Comparison of ENCODE assay signal across 18 cellular contexts in the genomic region with DNA sequence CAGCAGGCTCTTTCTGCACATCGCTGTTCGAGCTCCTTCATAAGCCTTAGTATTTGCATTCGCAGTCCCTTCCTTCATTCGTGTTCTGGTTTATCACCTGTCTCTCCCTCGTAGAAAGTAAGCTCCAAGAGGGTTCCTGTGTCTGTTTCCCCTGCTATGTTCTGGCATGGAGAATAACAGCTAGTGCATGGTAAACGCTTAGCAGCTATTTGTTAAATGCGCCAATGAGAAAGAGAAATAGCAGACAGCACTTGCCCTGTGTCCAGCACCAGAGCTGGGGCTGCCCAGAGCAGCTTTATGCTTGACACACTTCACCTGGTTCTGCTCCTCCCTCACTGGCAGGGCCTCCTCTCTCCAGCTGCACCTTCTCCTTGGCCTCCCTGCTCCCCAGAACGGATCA. TPM values are rescaled to one million over a fixed set of nuclear protein-coding genes. Genes with fewer than 3 reads are reported as not detected.
DNase-seq lines count a peak whose midpoint lies in the region; ATAC-seq lines count a peak whose summit lies in the region.
"Had no signal": no experiment of that assay in that cellular context is flagged by ENCODE, and none has a peak within 500 bp of the region (broad histone marks: within the 10 kb centered on the region; RNA-seq: fewer than 3 reads in every experiment).

No MANE protein-coding gene starts in this region.

- POLR2A ChIA-PET in T-cell (lab: Charles Lee) = interaction anchor here in 1 of 2 donors (0.7 kb wide), 1 partner anchor 136 kb away, joined by 3 read pairs; a partner anchor contains a TSS

- no peaks in the 10 kb centered on the region for H3K9me3 Mint-ChIP-seq in activated naive CD4-positive, alpha-beta T cell treated with anti-CD3 and anti-CD28 coated beads, Interleukin-2, amount 10 ng/mL, durations not matched to agents 7 days and 5 days
- H3K9me3 Mint-ChIP-seq in T-cell = no peaks in the 10 kb centered on the region
- no peaks in the 10 kb centered on the region for H3K9me3 Mint-ChIP-seq in effector memory CD8-positive, alpha-beta T cell
- no peaks in the 10 kb centered on the region for H3K9me3 Mint-ChIP-seq in stimulated activated effector memory CD8-positive, alpha-beta T cell treated with anti-CD3 and anti-CD28 coated beads, Interleukin-12 subunit alpha, Interleukin-12 subunit beta, amount 100 ng/mL, for 72 hours
- no peaks in the 10 kb centered on the region for H3K9me3 Mint-ChIP-seq in activated CD8-positive, alpha-beta memory T cell treated with anti-CD3 and anti-CD28 coated beads, Interleukin-2, amount 10 ng/mL, durations not matched to agents 7 days and 5 days (ENCODE audit: low read depth)
- H3K9me3 Mint-ChIP-seq: stimulated activated naive B cell treated with anti-CD40 and anti-IgM and Interleukin-4, amounts not matched to agents 10 μg/mL and 1 μg/mL and 100 μg/mL, for 72 hours; T-helper 1 cell treated with Interleukin-12 subunit alpha and Interleukin-12 subunit beta and Interleukin-4 antibody, amounts not matched to agents 30 μg/mL and 1 μg/mL, for 36 hours had no signal

- CTCF ChIA-PET in activated naive CD4-positive, alpha-beta T cell treated with anti-CD3 and anti-CD28 coated beads, Interleukin-2, amount 10 ng/mL, durations not matched to agents 7 days and 5 days (lab: Charles Lee) = interaction anchor here (1.3 to 2.3 kb wide), 2 partner anchors 31 to 39 kb away, joined by 3 to 9 read pairs; a partner anchor contains a TSS
- CTCF ChIA-PET in T-cell (lab: Charles Lee) = no interaction called here
- CTCF ChIA-PET in activated CD8-positive, alpha-beta memory T cell treated with anti-CD3 and anti-CD28 coated beads, Interleukin-2, amount 10 ng/mL, durations not matched to agents 7 days and 5 days (lab: Charles Lee) = interaction anchor here (1.1 to 3.9 kb wide), 3 partner anchors 8 to 30 kb away, joined by 3 to 19 read pairs (median 6); a partner anchor contains a TSS

- no peak overlapping the region for H3K4me3 Mint-ChIP-seq in activated naive CD4-positive, alpha-beta T cell treated with anti-CD3 and anti-CD28 coated beads, Interleukin-2, amount 10 ng/mL, durations not matched to agents 7 days and 5 days
- no peak overlapping the region for H3K4me3 Mint-ChIP-seq in T-cell
- no peak overlapping the region for H3K4me3 Mint-ChIP-seq in effector memory CD8-positive, alpha-beta T cell
- no peak overlapping the region for H3K4me3 Mint-ChIP-seq in stimulated activated effector memory CD8-positive, alpha-beta T cell treated with anti-CD3 and anti-CD28 coated beads, Interleukin-12 subunit alpha, Interleukin-12 subunit beta, amount 100 ng/mL, for 72 hours
- H3K4me3 Mint-ChIP-seq in activated CD8-positive, alpha-beta memory T cell treated with anti-CD3 and anti-CD28 coated beads, Interleukin-2, amount 10 ng/mL, durations not matched to agents 7 days and 5 days = no peak overlapping the region
- H3K4me3 Mint-ChIP-seq: stimulated activated naive B cell treated with anti-CD40 and anti-IgM and Interleukin-4, amounts not matched to agents 10 μg/mL and 1 μg/mL and 100 μg/mL, for 72 hours; T-helper 1 cell treated with Interleukin-12 subunit alpha and Interleukin-12 subunit beta and Interleukin-4 antibody, amounts not matched to agents 30 μg/mL and 1 μg/mL, for 36 hours had no signal

- H3K36me3 Mint-ChIP-seq in activated naive CD4-positive, alpha-beta T cell treated with anti-CD3 and anti-CD28 coated beads, Interleukin-2, amount 10 ng/mL, durations not matched to agents 7 days and 5 days = peaks cover 2% of the 10 kb centered on the region
- H3K36me3 Mint-ChIP-seq in T-cell = no peaks in the 10 kb centered on the region
- peaks cover 7% of the 10 kb centered on the region for H3K36me3 Mint-ChIP-seq in effector memory CD8-positive, alpha-beta T cell (ENCODE audit: insufficient read depth)
- peaks cover 7% of the 10 kb centered on the region for H3K36me3 Mint-ChIP-seq in stimulated activated effector memory CD8-positive, alpha-beta T cell treated with anti-CD3 and anti-CD28 coated beads, Interleukin-12 subunit alpha, Interleukin-12 subunit beta, amount 100 ng/mL, for 72 hours
- H3K36me3 Mint-ChIP-seq in activated CD8-positive, alpha-beta memory T cell treated with anti-CD3 and anti-CD28 coated beads, Interleukin-2, amount 10 ng/mL, durations not matched to agents 7 days and 5 days = peaks cover 2% of the 10 kb centered on the region
- H3K36me3 Mint-ChIP-seq: stimulated activated naive B cell treated with anti-CD40 and anti-IgM and Interleukin-4, amounts not matched to agents 10 μg/mL and 1 μg/mL and 100 μg/mL, for 72 hours had no signal

- peaks cover 53% of the 10 kb centered on the region for H3K4me1 Mint-ChIP-seq in activated naive CD4-positive, alpha-beta T cell treated with anti-CD3 and anti-CD28 coated beads, Interleukin-2, amount 10 ng/mL, durations not matched to agents 7 days and 5 days
- peaks cover 42 to 46% (median 45%) of the 10 kb centered on the region in 3 donors for H3K4me1 Mint-ChIP-seq in T-cell
- H3K4me1 Mint-ChIP-seq in effector memory CD8-positive, alpha-beta T cell (ENCODE audit: low read depth in 2 of 2) = peaks cover 23 to 27% of the 10 kb centered on the region in 2 donors
- peaks cover 45% of the 10 kb centered on the region for H3K4me1 Mint-ChIP-seq in stimulated activated effector memory CD8-positive, alpha-beta T cell treated with anti-CD3 and anti-CD28 coated beads, Interleukin-12 subunit alpha, Interleukin-12 subunit beta, amount 100 ng/mL, for 72 hours
- peaks cover 38% of the 10 kb centered on the region for H3K4me1 Mint-ChIP-seq in activated CD8-positive, alpha-beta memory T cell treated with anti-CD3 and anti-CD28 coated beads, Interleukin-2, amount 10 ng/mL, durations not matched to agents 7 days and 5 days

- peaks cover 17% of the 10 kb centered on the region for H3K27me3 Mint-ChIP-seq in activated naive CD4-positive, alpha-beta T cell treated with anti-CD3 and anti-CD28 coated beads, Interleukin-2, amount 10 ng/mL, durations not matched to agents 7 days and 5 days
- H3K27me3 Mint-ChIP-seq in T-cell = no peaks in the 10 kb centered on the region
- no peaks in the 10 kb centered on the region for H3K27me3 Mint-ChIP-seq in effector memory CD8-positive, alpha-beta T cell
- H3K27me3 Mint-ChIP-seq in activated CD8-positive, alpha-beta memory T cell treated with anti-CD3 and anti-CD28 coated beads, Interleukin-2, amount 10 ng/mL, durations not matched to agents 7 days and 5 days = no peaks in the 10 kb centered on the region
- H3K27me3 Mint-ChIP-seq: stimulated activated naive B cell treated with anti-CD40 and anti-IgM and Interleukin-4, amounts not matched to agents 10 μg/mL and 1 μg/mL and 100 μg/mL, for 72 hours had no signal

- peak overlapping the region; percentile 72 for H3K27ac Mint-ChIP-seq in activated naive CD4-positive, alpha-beta T cell treated with anti-CD3 and anti-CD28 coated beads, Interleukin-2, amount 10 ng/mL, durations not matched to agents 7 days and 5 days
- H3K27ac Mint-ChIP-seq in T-cell = peak overlapping the region; percentile 93 to 99
- peak overlapping the region; percentile 31 to 96 for H3K27ac Mint-ChIP-seq in effector memory CD8-positive, alpha-beta T cell
- H3K27ac Mint-ChIP-seq in stimulated activated effector memory CD8-positive, alpha-beta T cell treated with anti-CD3 and anti-CD28 coated beads, Interleukin-12 subunit alpha, Interleukin-12 subunit beta, amount 100 ng/mL, for 72 hours = peak overlapping the region; percentile 99
- H3K27ac Mint-ChIP-seq in activated CD8-positive, alpha-beta memory T cell treated with anti-CD3 and anti-CD28 coated beads, Interleukin-2, amount 10 ng/mL, durations not matched to agents 7 days and 5 days = no peak overlapping the region

- ATAC-seq in T-cell (replicated peaks in 1 of 4) = no peak
- ATAC-seq in effector memory CD8-positive, alpha-beta T cell (replicated peaks) = no peak
- no peak for ATAC-seq in stimulated activated effector memory CD8-positive, alpha-beta T cell treated with anti-CD3 and anti-CD28 coated beads, Interleukin-12 subunit alpha, Interleukin-12 subunit beta, amount 100 ng/mL, for 72 hours
- no peak for ATAC-seq in activated CD8-positive, alpha-beta memory T cell treated with anti-CD3 and anti-CD28 coated beads, Interleukin-2, amount 10 ng/mL, durations not matched to agents 7 days and 5 days
- ATAC-seq: stimulated activated naive B cell treated with anti-CD40 and anti-IgM and Interleukin-4, amounts not matched to agents 10 μg/mL and 1 μg/mL and 100 μg/mL, for 72 hours had no signal

- no peak for DNase-seq in activated naive CD4-positive, alpha-beta T cell treated with anti-CD3 and anti-CD28 coated beads, Interleukin-2, amount 10 ng/mL, durations not matched to agents 7 days and 5 days
- DNase-seq in activated naive CD4-positive, alpha-beta T cell (lab: John Stamatoyannopoulos, UW) = no peak
- DNase-seq in T-cell (no peak), NCI-H774 (lab: John Stamatoyannopoulos, UW) (no peak), mucosa of gallbladder (ENCODE audit: low spot score) (no peak)
- DNase-seq in effector memory CD8-positive, alpha-beta T cell = no peak
- DNase-seq in stimulated activated effector memory CD8-positive, alpha-beta T cell treated with anti-CD3 and anti-CD28 coated beads, Interleukin-12 subunit alpha, Interleukin-12 subunit beta, amount 100 ng/mL, for 72 hours (ENCODE audit: low spot score in 2 of 2) = no peak
- DNase-seq in activated CD8-positive, alpha-beta memory T cell treated with anti-CD3 and anti-CD28 coated beads, Interleukin-2, amount 10 ng/mL, durations not matched to agents 7 days and 5 days = no peak
- DNase-seq: activated CD8-positive, alpha-beta memory T cell treated with anti-CD3 and anti-CD28 coated beads, Interleukin-2, amount 50 U/mL, for 4 hours; activated effector memory CD4-positive, alpha-beta T cell treated with anti-CD3 and anti-CD28 coated beads, Interleukin-2, amount 50 U/mL, for 16 hours; cortex of kidney; EL; H7; NCI-H187; Peyer's patch; stimulated activated naive B cell treated with anti-CD40 and anti-IgM and Interleukin-4, amounts not matched to agents 10 μg/mL and 1 μg/mL and 100 μg/mL, for 72 hours; uterus had no signal

RNA-seq across cellular contexts. Expression of a gene that starts 5.5 kb away (rescaled TPM):
- total RNA-seq in T-cell (10 to 100 TPM; 11.9 to 25.9 (median 20.7) TPM), mucosa of gallbladder (23.5 TPM)
- total RNA-seq in activated CD8-positive, alpha-beta memory T cell treated with anti-CD3 and anti-CD28 coated beads, Interleukin-2, amount 10 ng/mL, durations not matched to agents 7 days and 5 days = 10 to 100 TPM; 14.5 to 14.7 TPM

RNA-seq across cellular contexts. Expression of a gene that starts 7.8 kb away (rescaled TPM):
- total RNA-seq in T-cell = 10 to 100 TPM; 14.9 to 33.9 (median 27.3) TPM
- 10 to 100 TPM; 14.0 to 15.6 TPM for total RNA-seq in activated CD8-positive, alpha-beta memory T cell treated with anti-CD3 and anti-CD28 coated beads, Interleukin-2, amount 10 ng/mL, durations not matched to agents 7 days and 5 days
- 12.1 TPM for total RNA-seq in mucosa of gallbladder

RNA-seq across cellular contexts. Expression of a gene that starts 19.5 kb away (rescaled TPM):
- total RNA-seq in T-cell (10 to 100 TPM; 11.7 to 30.9 (median 26.6) TPM), mucosa of gallbladder (24.0 TPM)
- total RNA-seq in activated CD8-positive, alpha-beta memory T cell treated with anti-CD3 and anti-CD28 coated beads, Interleukin-2, amount 10 ng/mL, durations not matched to agents 7 days and 5 days = 10 to 100 TPM; 18.9 to 21.2 TPM

RNA-seq across cellular contexts. Expression of a gene that starts 31.3 kb away (rescaled TPM):
- total RNA-seq in T-cell (10 to 100 TPM in 3 of 5 donors, 1 to 10 TPM in 2; 6.8 to 17.4 (median 14.2) TPM), mucosa of gallbladder (11.9 TPM)
- total RNA-seq in activated CD8-positive, alpha-beta memory T cell treated with anti-CD3 and anti-CD28 coated beads, Interleukin-2, amount 10 ng/mL, durations not matched to agents 7 days and 5 days = 10 to 100 TPM; 11.3 to 13.2 TPM

RNA-seq across cellular contexts. Expression of a gene that starts 39.6 kb away (rescaled TPM):
- 1 to 10 TPM; 5.0 to 8.3 (median 7.2) TPM for total RNA-seq in T-cell
- total RNA-seq in activated CD8-positive, alpha-beta memory T cell treated with anti-CD3 and anti-CD28 coated beads, Interleukin-2, amount 10 ng/mL, durations not matched to agents 7 days and 5 days = 10 to 100 TPM in 1 of 2 experiments, 1 to 10 TPM in 1; 6.2 to 10.3 TPM
- 61.1 TPM for total RNA-seq in mucosa of gallbladder

Comparison
In these comparisons a context has a peak if more than half of its experiments do, and no peak if none do; other contexts are left out.
1. CTCF ChIA-PET loops: an anchor here in activated naive CD4-positive, alpha-beta T cell treated with anti-CD3 and anti-CD28 coated beads, Interleukin-2, amount 10 ng/mL, durations not matched to agents 7 days and 5 days (1.3 to 2.3 kb wide) and activated CD8-positive, alpha-beta memory T cell treated with anti-CD3 and anti-CD28 coated beads, Interleukin-2, amount 10 ng/mL, durations not matched to agents 7 days and 5 days (1.1 to 3.9 kb wide); none called in T-cell.